In genomic region chr15:77028451-77029165, GRCh38 we compare ENCODE assay signal across 1 cellular context.
A peak's percentile ranks its signal among the peaks of the same experiment; 100 is the strongest.
TF ChIP-seq lines count a peak whose summit lies in the region.

No MANE protein-coding gene starts in this region.

TF ChIP-seq in K562, 482 proteins besides CTCF, POLR2A, EP300 and RAD21:
- peak; percentile 12; the same call in 1 of the 2 replicates for TF ChIP-seq SP1 (CRISPR knock-in tag; IDR thresholded peaks at IDR 0.05)
- no peak for TF ChIP-seq POLR2B (IDR thresholded peaks at IDR 0.05; ENCODE audit: low read depth, partially characterized antibody)
- no peak for TF ChIP-seq ZNF740 (CRISPR knock-in tag; IDR thresholded peaks at IDR 0.05)
- TF ChIP-seq ZNF740 (tag; IDR thresholded peaks at IDR 0.05), result no peak
- peak; percentile 22 for TF ChIP-seq MAX (CRISPR knock-in tag; IDR thresholded peaks at IDR 0.05)
- TF ChIP-seq EGR1 (conservative IDR thresholded peaks at IDR 0.05), result no peak
- TF ChIP-seq E2F6 (IDR thresholded peaks at IDR 0.05; ENCODE audit: borderline replicate concordance in 1 of 2, extremely low read depth in 1 of 2, insufficient read depth in 1 of 2, insufficient read length in 1 of 2, low read depth in 1 of 2, low read length in 1 of 2, poor library complexity in 1 of 2, severe bottlenecking in 1 of 2), result peak in 1 of 2 experiments; percentile 9
- TF ChIP-seq MAZ (CRISPR knock-in tag; conservative IDR thresholded peaks at IDR 0.05 in 1 of 2, IDR thresholded peaks at IDR 0.05 in 1 of 2), result 0 out of 4 replicates have a peak, but pooled peaks of 1 of the 2 experiments have one; percentile 28
- no peak for TF ChIP-seq RNF2 (IDR thresholded peaks at IDR 0.05)
- TF ChIP-seq ZNF551 (CRISPR knock-in tag; IDR thresholded peaks at IDR 0.05), result no peak
